Comparison of ENCODE assay signal across 8 cellular contexts in the genomic region with DNA sequence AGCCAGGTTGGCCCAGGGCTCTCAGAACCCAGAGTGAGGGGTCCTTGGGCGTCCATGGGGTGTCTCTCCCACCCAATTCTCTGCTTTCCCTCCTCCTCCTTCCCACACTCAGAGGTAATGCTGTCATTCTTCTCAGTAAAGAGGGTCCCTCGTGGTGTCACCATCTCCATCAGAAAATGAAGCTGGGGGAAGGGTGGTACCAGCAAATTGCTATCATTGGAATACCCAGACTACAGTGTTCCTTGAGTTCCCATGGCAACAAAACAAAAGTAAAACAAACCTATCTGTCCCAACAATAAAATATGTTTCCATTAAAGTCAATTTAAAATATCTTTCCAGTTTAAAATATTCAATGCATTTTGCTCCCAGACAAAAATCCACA.
DNase-seq lines count a peak whose midpoint lies in the region; ATAC-seq, FAIRE-seq and TF ChIP-seq lines count a peak whose summit lies in the region.

No MANE protein-coding gene starts in this region.

- H3K4me3 Mint-ChIP-seq in T-helper 2 cell treated with Interferon-gamma antibody and Interleukin-4, amounts not matched to agents 5 μg/mL and 100 μg/mL, for 36 hours, result peak overlapping the region; percentile 69

- no peak for TF ChIP-seq CTCF in GM10266 (IDR thresholded peaks at IDR 0.05; ENCODE audit: control insufficient read depth, insufficient read depth, low read depth, missing control alignments)

- 26 to 35% (median 34%) methylated on average over 2 of the region's 2 CpGs for WGBS in small intestine, 3 donors

- H3K27me3 ChIP-seq in small intestine (ENCODE audit: control insufficient read depth in 2 of 2, insufficient read depth in 2 of 2, low read length in 2 of 2), result no peaks in the 10 kb centered on the region

- H3K27ac Mint-ChIP-seq in T-helper 2 cell treated with Interferon-gamma antibody and Interleukin-4, amounts not matched to agents 5 μg/mL and 100 μg/mL, for 36 hours, result peak overlapping the region; percentile 93

- H3K36me3 Mint-ChIP-seq in T-helper 2 cell treated with Interferon-gamma antibody and Interleukin-4, amounts not matched to agents 5 μg/mL and 100 μg/mL, for 36 hours (ENCODE audit: low read depth), result peaks cover 66% of the 10 kb centered on the region

- peaks cover 43% of the 10 kb centered on the region for H3K4me1 Mint-ChIP-seq in T-helper 2 cell treated with Interferon-gamma antibody and Interleukin-4, amounts not matched to agents 5 μg/mL and 100 μg/mL, for 36 hours (ENCODE audit: low read depth)

- no peak for ATAC-seq in GM19324 (IDR thresholded peaks at IDR 0.05; ENCODE audit: low FRiP score, unreplicated experiment)

- H3K9me3 Mint-ChIP-seq in T-helper 2 cell treated with Interferon-gamma antibody and Interleukin-4, amounts not matched to agents 5 μg/mL and 100 μg/mL, for 36 hours, result peaks cover 5% of the 10 kb centered on the region

- DNase-seq in NCI-H1417 (lab: John Stamatoyannopoulos, UW) (peak in 2 of 3 experiments; percentile 27 to 76), NCI-H1417 treated with DMSO at 0.1 percent for 48 hours (lab: John Stamatoyannopoulos, UW) (no peak), glomerular visceral epithelial cell (ENCODE audit: extremely low spot score) (peak; percentile 53), small intestine (peak; percentile 53), cerebellum (ENCODE audit: low spot score) (no peak), GM10266 (ENCODE audit: extremely low spot score) (no peak)
- no peak for DNase-seq in T-helper 2 cell treated with Interferon-gamma antibody and Interleukin-4, amounts not matched to agents 5 μg/mL and 100 μg/mL, for 36 hours (ENCODE audit: low spot score)

- no peak overlapping the region for H3K4me3 ChIP-seq in small intestine (ENCODE audit: low read depth in 1 of 2, low read length in 2 of 2)

- H3K36me3 ChIP-seq in small intestine (ENCODE audit: control insufficient read depth in 2 of 2, insufficient read depth in 2 of 2, low read length in 2 of 2), result peaks cover 3 to 12% of the 10 kb centered on the region in 2 donors

- peaks cover 9 to 19% of the 10 kb centered on the region in 2 donors for H3K4me1 ChIP-seq in small intestine (ENCODE audit: control insufficient read depth in 2 of 2, insufficient read depth in 1 of 2, low read depth in 1 of 2, low read length in 1 of 2)

- H3K27me3 Mint-ChIP-seq in T-helper 2 cell treated with Interferon-gamma antibody and Interleukin-4, amounts not matched to agents 5 μg/mL and 100 μg/mL, for 36 hours (ENCODE audit: low read depth), result no peaks in the 10 kb centered on the region

- no peak for FAIRE-seq in small intestine (lab: Jason Lieb, UNC)

- H3K9me3 ChIP-seq in small intestine (ENCODE audit: control insufficient read depth, low read depth), result no peaks in the 10 kb centered on the region

- peak overlapping the region; percentile 78 to 96 for H3K27ac ChIP-seq in small intestine (ENCODE audit: low read depth in 1 of 2, low read length in 1 of 2)

Comparison
In these comparisons a context has a peak if more than half of its experiments do, and no peak if none do; other contexts are left out.
1. DNase-seq: peak in NCI-H1417 (2 of 3), glomerular visceral epithelial cell (single experiment) and small intestine (single experiment); none in NCI-H1417 treated with DMSO at 0.1 percent for 48 hours (single experiment), T-helper 2 cell treated with Interferon-gamma antibody and Interleukin-4, amounts not matched to agents 5 μg/mL and 100 μg/mL, for 36 hours (single experiment), cerebellum (single experiment) and GM10266 (single experiment).